In genomic region chr3:186717039-186717457, GRCh38 we compare ENCODE assay signal across 24 cellular contexts. TPM values are rescaled to one million over a fixed set of nuclear protein-coding genes. Genes with fewer than 3 reads are reported as not detected.
DNase-seq lines count a peak whose midpoint lies in the region; ATAC-seq and TF ChIP-seq lines count a peak whose summit lies in the region.
"Had no signal": no experiment of that assay in that cellular context is flagged by ENCODE, and none has a peak within 500 bp of the region (broad histone marks: within the 10 kb centered on the region; RNA-seq: fewer than 3 reads in every experiment).

KNG1 (plus strand) TSS chr3:186717359; CDS start chr3:186717543, 184 bp downstream.

- DNase-seq in Right ventricle myocardium superior (no peak), left ventricle myocardium inferior (no peak), esophagus muscularis mucosa (ENCODE audit: extremely low spot score) (peak; percentile 78), NCI-H1436 (lab: John Stamatoyannopoulos, UW) (no peak)
- DNase-seq in activated naive CD4-positive, alpha-beta T cell treated with anti-CD3 and anti-CD28 coated beads, Interleukin-2, amount 50 U/mL, for 16 hours: no peak
- DNase-seq in activated CD8-positive, alpha-beta memory T cell treated with anti-CD3 and anti-CD28 coated beads, Interleukin-2, amount 50 U/mL, for 48 hours: no peak
- DNase-seq: ACHN; CD4-positive, alpha-beta memory T cell; KG1; NCI-H1092 treated with DMSO at 0.1 percent for 48 hours; NCI-H146; NCI-H2029; NCI-H345; NCI-H524; NCI-H774; NK-92 treated with Interleukin-12 subunit alpha and Interleukin-12 subunit beta, amount 100 ng/mL, for 24 hours; SIG-M5 had no signal

- peak within 1 kb of the TSS; percentile 75 to 95 for H3K9ac ChIP-seq in liver (ENCODE audit: low read depth in 1 of 2, low read length in 2 of 2)
- H3K9ac ChIP-seq: BLaER1 treated with 17β-estradiol and CSF1 and Interleukin-3, amounts not matched to agents 10 nM and 100 nM had no signal

- H3K4me1 ChIP-seq in left ventricle myocardium inferior: peaks cover 22% of the 10 kb centered on the region
- H3K4me1 ChIP-seq in esophagus muscularis mucosa: no peaks in the 10 kb centered on the region
- peaks cover 6 to 26% (median 19%) of the 10 kb centered on the region in 4 donors for H3K4me1 ChIP-seq in liver (ENCODE audit: control insufficient read depth in 4 of 4, insufficient read depth in 4 of 4, low read length in 3 of 4)
- H3K4me1 ChIP-seq: BLaER1 treated with 17β-estradiol and CSF1 and Interleukin-3, amounts not matched to agents 10 nM and 100 nM had no signal

- H3K36me3 ChIP-seq in left ventricle myocardium inferior (no peaks in the 10 kb centered on the region), esophagus muscularis mucosa (no peaks in the 10 kb centered on the region), liver (ENCODE audit: control insufficient read depth in 4 of 4, insufficient read depth in 3 of 4, low read depth in 1 of 4, low read length in 3 of 4) (peaks cover 0 to 3% (median 1%) of the 10 kb centered on the region in 4 donors)
- H3K36me3 ChIP-seq: BLaER1 treated with 17β-estradiol and CSF1 and Interleukin-3, amounts not matched to agents 10 nM and 100 nM had no signal

- H3K27me3 ChIP-seq in left ventricle myocardium inferior (ENCODE audit: low read depth) (no peaks in the 10 kb centered on the region), esophagus muscularis mucosa (no peaks in the 10 kb centered on the region), liver (ENCODE audit: control insufficient read depth in 4 of 4, insufficient read depth in 4 of 4, low read length in 3 of 4) (no peaks in the 10 kb centered on the region)
- H3K27me3 ChIP-seq: BLaER1 treated with 17β-estradiol and CSF1 and Interleukin-3, amounts not matched to agents 10 nM and 100 nM had no signal

- H3K27ac ChIP-seq in left ventricle myocardium inferior (replicated peaks) (no peak within 1 kb of the TSS), esophagus muscularis mucosa (replicated peaks in 1 of 4) (no peak within 1 kb of the TSS), liver (ENCODE audit: low read depth in 1 of 2, low read length in 2 of 2) (peak within 1 kb of the TSS; percentile 89 to 91)
- H3K27ac ChIP-seq: 22Rv1; BLaER1 treated with 17β-estradiol and CSF1 and Interleukin-3, amounts not matched to agents 10 nM and 100 nM; RWPE1 had no signal

- TF ChIP-seq EP300 in esophagus muscularis mucosa (IDR thresholded peaks at IDR 0.05): no peak

- ATAC-seq in Right ventricle myocardium superior (ENCODE audit: poor library complexity) (peak; percentile 16), GM21717 (IDR thresholded peaks at IDR 0.05; ENCODE audit: unreplicated experiment) (no peak)
- ATAC-seq: SK-N-SH treated with all-trans-retinoic acid at 6 μM for 48 hours had no signal

- WGBS in esophagus muscularis mucosa: 87% methylated on average over 3 of the region's 3 CpGs
- 24% methylated on average over 3 of the region's 3 CpGs for WGBS in liver

- TF ChIP-seq CTCF in left ventricle myocardium inferior (IDR thresholded peaks at IDR 0.05; ENCODE audit: borderline replicate concordance): no peak
- no peak for TF ChIP-seq CTCF in esophagus muscularis mucosa (IDR thresholded peaks at IDR 0.05)
- TF ChIP-seq CTCF in liver (IDR thresholded peaks at IDR 0.05; ENCODE audit: low read depth, low read length, missing input control): no peak

- intact Hi-C loops in Right ventricle myocardium superior (cut with DNase I) (no loop called here), left ventricle myocardium inferior (cut with micrococcal nuclease) (no loop called here), esophagus muscularis mucosa (cut with DNase I) (no loop called here)

- no peak for TF ChIP-seq POLR2A in esophagus muscularis mucosa (IDR thresholded peaks at IDR 0.05; ENCODE audit: low read depth)

- H3K9me3 ChIP-seq in left ventricle myocardium inferior (replicated peaks) (no peaks in the 10 kb centered on the region), esophagus muscularis mucosa (no peaks in the 10 kb centered on the region), liver (ENCODE audit: control insufficient read depth in 4 of 4, low read length in 3 of 4) (no peaks in the 10 kb centered on the region)
- H3K9me3 ChIP-seq: BLaER1 treated with 17β-estradiol and CSF1 and Interleukin-3, amounts not matched to agents 10 nM and 100 nM had no signal

- no peak within 1 kb of the TSS for H3K4me3 ChIP-seq in left ventricle myocardium inferior
- no peak within 1 kb of the TSS for H3K4me3 ChIP-seq in esophagus muscularis mucosa
- peak within 1 kb of the TSS; percentile 49 to 66 (median 56) for H3K4me3 ChIP-seq in liver (ENCODE audit: low read depth in 1 of 3, low read length in 3 of 3)
- H3K4me3 ChIP-seq: BLaER1 treated with 17β-estradiol and CSF1 and Interleukin-3, amounts not matched to agents 10 nM and 100 nM had no signal

- TF ChIP-seq RAD21 in liver (IDR thresholded peaks at IDR 0.05): peak; percentile 57 to 60

TF ChIP-seq in liver, 16 proteins besides CTCF, POLR2A, EP300 and RAD21:
- TF ChIP-seq FOXA1 (IDR thresholded peaks at IDR 0.05): peak; percentile 92
- TF ChIP-seq REST (IDR thresholded peaks at IDR 0.05): peak; percentile 95
- peak; percentile 80 for TF ChIP-seq MAX (IDR thresholded peaks at IDR 0.05)
- peak; percentile 49 to 79 for TF ChIP-seq EGR1 (IDR thresholded peaks at IDR 0.05; ENCODE audit: low read depth in 2 of 2)
- TF ChIP-seq JUND (IDR thresholded peaks at IDR 0.05): peak in 1 of 2 donors; percentile 81
- TF ChIP-seq TAF1 (conservative IDR thresholded peaks at IDR 0.05): peak; percentile 100
- TF ChIP-seq YY1 (IDR thresholded peaks at IDR 0.05): peak; percentile 72
- peak; percentile 68 for TF ChIP-seq ZBTB33 (IDR thresholded peaks at IDR 0.05)
- peak; percentile 82 to 86 for TF ChIP-seq HNF4A (conservative IDR thresholded peaks at IDR 0.05)
- TF ChIP-seq RXRA (IDR thresholded peaks at IDR 0.05): peak; percentile 99
- TF ChIP-seq GABPA (IDR thresholded peaks at IDR 0.05 in 1 of 2, conservative IDR thresholded peaks at IDR 0.05 in 1 of 2): peak in 1 of 2 donors; percentile 33
- peak; percentile 94 for TF ChIP-seq FOXA2 (IDR thresholded peaks at IDR 0.05)
- TF ChIP-seq ATF3 (IDR thresholded peaks at IDR 0.05): peak; percentile 84
- peak; percentile 93 for TF ChIP-seq SP1 (IDR thresholded peaks at IDR 0.05)
- peak; percentile 89 for TF ChIP-seq NR2F2 (IDR thresholded peaks at IDR 0.05)
- TF ChIP-seq HNF4G (IDR thresholded peaks at IDR 0.05): peak; percentile 64
TF ChIP-seq in liver: peak in this region for 16.

RNA-seq across cellular contexts. Expression of gene KNG1, which starts in this region (rescaled TPM):
- total RNA-seq in Right ventricle myocardium superior (0.43 TPM), left ventricle myocardium inferior (0.14 TPM), esophagus muscularis mucosa (not detected), liver (100 to 1,000 TPM; 605 to 918 TPM)
- 100 to 1,000 TPM; 647 to 785 TPM for polyA plus RNA-seq in liver
- total RNA-seq: CD4-positive, alpha-beta memory T cell; G401 had no signal
- polyA plus RNA-seq: CD4-positive, alpha-beta memory T cell had no signal

Comparison
In these comparisons a context has a peak if more than half of its experiments do, and no peak if none do; other contexts are left out.
1. RNA of gene KNG1 (total RNA-seq): 605 to 918 TPM in liver; 0.43 TPM in Right ventricle myocardium superior (single experiment), 0.14 TPM in left ventricle myocardium inferior (single experiment) and not detected in esophagus muscularis mucosa; every median in the first group is over 100 times any median in the second.
2. Peak in ATAC-seq in Right ventricle myocardium superior; RNA of the gene not detected or under 1 TPM.
3. Peak in DNase-seq in esophagus muscularis mucosa; RNA of the gene not detected or under 1 TPM.
4. H3K27ac ChIP-seq: peak in liver (2 of 2); none in left ventricle myocardium inferior (single experiment) and esophagus muscularis mucosa (0 of 4).
5. H3K4me3 ChIP-seq: peak in liver (3 of 3); none in left ventricle myocardium inferior (single experiment) and esophagus muscularis mucosa (0 of 4).